9 cellular contexts compared by ENCODE assay signal in genomic region chr2:223952280-223952968, GRCh38. TPM values are rescaled to one million over a fixed set of nuclear protein-coding genes. Genes with fewer than 3 reads are reported as not detected.
DNase-seq lines count a peak whose midpoint lies in the region; ATAC-seq and TF ChIP-seq lines count a peak whose summit lies in the region.
"Had no signal": no experiment of that assay in that cellular context is flagged by ENCODE, and none has a peak within 500 bp of the region (broad histone marks: within the 10 kb centered on the region; RNA-seq: fewer than 3 reads in every experiment).

No MANE protein-coding gene starts in this region.

- H3K4me3 ChIP-seq in right cardiac atrium (ENCODE audit: low read length) = no peak overlapping the region

- ATAC-seq in GM18511 (IDR thresholded peaks at IDR 0.05; ENCODE audit: unreplicated experiment) = peak; percentile 49
- peak; percentile 49 for ATAC-seq in GM21381 (IDR thresholded peaks at IDR 0.05; ENCODE audit: unreplicated experiment)
- peak; percentile 47 for ATAC-seq in HG03378 (IDR thresholded peaks at IDR 0.05; ENCODE audit: unreplicated experiment)
- ATAC-seq in right cardiac atrium = no peak

- no peaks in the 10 kb centered on the region for H3K27me3 ChIP-seq in right cardiac atrium (ENCODE audit: control insufficient read depth, insufficient read depth)

- no peaks in the 10 kb centered on the region for H3K36me3 Mint-ChIP-seq in brain
- no peaks in the 10 kb centered on the region for H3K36me3 Mint-ChIP-seq in HFFc6 (ENCODE audit: low read depth)

- H3K4me1 Mint-ChIP-seq in brain = peaks cover 26% of the 10 kb centered on the region
- peaks cover 29% of the 10 kb centered on the region for H3K4me1 Mint-ChIP-seq in HFFc6 (ENCODE audit: low read depth)

- TF ChIP-seq CTCF in brain (conservative IDR thresholded peaks at IDR 0.05) (no peak), HFFc6 (IDR thresholded peaks at IDR 0.05) (no peak)

- H3K4me3 Mint-ChIP-seq in brain = peak overlapping the region in 2 of 5 experiments; percentile 1 to 2
- H3K4me3 Mint-ChIP-seq in HFFc6 = no peak overlapping the region
- H3K4me3 Mint-ChIP-seq: dendritic cell treated with granulocyte-macrophage colony-stimulating factor and Interleukin-4, amounts not matched to agents 40 ng/mL and 50 ng/mL, for 4 days had no signal

- no peak overlapping the region for H3K27ac ChIP-seq in right cardiac atrium (ENCODE audit: low read length)

- H3K27me3 Mint-ChIP-seq in brain (peaks cover 7% of the 10 kb centered on the region), HFFc6 (ENCODE audit: insufficient read depth) (peaks cover 1% of the 10 kb centered on the region; the same call in 1 of the 2 replicates)
- H3K27me3 Mint-ChIP-seq: dendritic cell treated with granulocyte-macrophage colony-stimulating factor and Interleukin-4, amounts not matched to agents 40 ng/mL and 50 ng/mL, for 4 days had no signal

- intact Hi-C loops in right cardiac atrium (cut with DNase I) = no loop called here
- intact Hi-C loops in cardiac septum (cut with DNase I) = loop anchor here (10.0 kb wide), 1 partner anchor 632 kb away; the partner anchor contains the start of gene CUL3

- no peaks in the 10 kb centered on the region for H3K9me3 ChIP-seq in right cardiac atrium (ENCODE audit: control insufficient read depth, low read length)

- H3K4me1 ChIP-seq in right cardiac atrium (ENCODE audit: control insufficient read depth, insufficient read depth, low read length) = no peaks in the 10 kb centered on the region

- 84% methylated on average over 6 of the region's 6 CpGs for WGBS in right cardiac atrium

- DNase-seq in right cardiac atrium = no peak
- no peak for DNase-seq in pons (ENCODE audit: low spot score)
- DNase-seq in cardiac septum (ENCODE audit: low spot score) = no peak
- DNase-seq in HFFc6 = no peak

- peak overlapping the region in 4 of 5 experiments; percentile 51 to 75 (median 58) for H3K27ac Mint-ChIP-seq in brain
- H3K27ac Mint-ChIP-seq in HFFc6 = no peak overlapping the region
- H3K27ac Mint-ChIP-seq: dendritic cell treated with granulocyte-macrophage colony-stimulating factor and Interleukin-4, amounts not matched to agents 40 ng/mL and 50 ng/mL, for 4 days had no signal

- no peaks in the 10 kb centered on the region for H3K9me3 Mint-ChIP-seq in brain
- H3K9me3 Mint-ChIP-seq in HFFc6 = no peaks in the 10 kb centered on the region
- H3K9me3 Mint-ChIP-seq: dendritic cell treated with granulocyte-macrophage colony-stimulating factor and Interleukin-4, amounts not matched to agents 40 ng/mL and 50 ng/mL, for 4 days had no signal

RNA-seq across cellular contexts. Expression of gene MRPL44, which starts 4.8 kb away (rescaled TPM):
- polyA plus RNA-seq in brain (ENCODE audit: insufficient read depth, low read depth, low replicate concordance) = 26.2 TPM
- total RNA-seq in right cardiac atrium = 10 to 100 TPM; 22.0 to 31.8 (median 30.4) TPM
- polyA plus RNA-seq in right cardiac atrium = 34.9 TPM
- 34.2 TPM for total RNA-seq in cardiac septum
- 10 to 100 TPM; 27.5 to 29.8 (median 28.6) TPM for total RNA-seq in HFFc6 (2021; fragmentation: NEBNext Ultra II Directional; extraction: Animal tissue kit (Norgen Biotek cat#: 25700))

RNA-seq across cellular contexts. Expression of gene WDFY1, which starts 7.3 kb away (rescaled TPM):
- polyA plus RNA-seq in brain (ENCODE audit: insufficient read depth, low read depth, low replicate concordance) (12.3 TPM), right cardiac atrium (10.7 TPM)
- total RNA-seq in right cardiac atrium (10 to 100 TPM; 15.0 to 21.2 (median 17.5) TPM), cardiac septum (16.4 TPM)
- total RNA-seq in HFFc6 (2021; fragmentation: NEBNext Ultra II Directional; extraction: Animal tissue kit (Norgen Biotek cat#: 25700)) = 10 to 100 TPM; 35.2 to 50.4 (median 44.7) TPM

Comparison
In these comparisons a context has a peak if more than half of its experiments do, and no peak if none do; other contexts are left out.
1. ATAC-seq: peak in GM18511 (single experiment), GM21381 (single experiment) and HG03378 (single experiment); none in right cardiac atrium (0 of 2).